ENCODE assay signal across 18 cellular contexts in genomic region chr12:14450479-14450878, GRCh38.
DNase-seq lines count a peak whose midpoint lies in the region; ATAC-seq, FAIRE-seq and TF ChIP-seq lines count a peak whose summit lies in the region.
"Had no signal": no experiment of that assay in that cellular context is flagged by ENCODE, and none has a peak within 500 bp of the region (broad histone marks: within the 10 kb centered on the region; RNA-seq: fewer than 3 reads in every experiment).

No MANE protein-coding gene starts in this region.

- H3K4me1 Mint-ChIP-seq in CD4-positive, alpha-beta T cell (ENCODE audit: low read depth), result peaks cover 76% of the 10 kb centered on the region

- intact Hi-C loops in CD4-positive, alpha-beta T cell (cut with DNase I, micrococcal nuclease), result no loop called here
- intact Hi-C loops in upper lobe of right lung (cut with DNase I), result no loop called here

- peaks cover 53% of the 10 kb centered on the region for H3K36me3 ChIP-seq in upper lobe of right lung

- CTCF ChIA-PET in CD4-positive, alpha-beta T cell (lab: Charles Lee), result no interaction called here

- no peaks in the 10 kb centered on the region for H3K27me3 Mint-ChIP-seq in CD4-positive, alpha-beta T cell
- H3K27me3 Mint-ChIP-seq: CD4-positive, CD25-positive, alpha-beta regulatory T cell had no signal

- H3K27ac ChIP-seq in CD4-positive, alpha-beta T cell (ENCODE audit: low read depth, low read length), result no peak overlapping the region
- no peak overlapping the region for H3K27ac ChIP-seq in caudate nucleus (ENCODE audit: low read depth, low read length)
- no peak overlapping the region for H3K27ac ChIP-seq in upper lobe of right lung

- H3K27ac Mint-ChIP-seq in CD4-positive, alpha-beta T cell, result peak overlapping the region; percentile 65

- no peaks in the 10 kb centered on the region for H3K4me1 ChIP-seq in upper lobe of right lung

- H3K36me3 Mint-ChIP-seq in CD4-positive, alpha-beta T cell (ENCODE audit: low read depth), result peaks cover 99% of the 10 kb centered on the region

- no peak for TF ChIP-seq CTCF in CD4-positive, alpha-beta T cell (IDR thresholded peaks at IDR 0.05)
- TF ChIP-seq CTCF in upper lobe of right lung (IDR thresholded peaks at IDR 0.05), result no peak

- no peaks in the 10 kb centered on the region for H3K9me3 Mint-ChIP-seq in CD4-positive, alpha-beta T cell

- H3K27me3 ChIP-seq in CD4-positive, alpha-beta T cell (ENCODE audit: control insufficient read depth, insufficient read depth, low read length), result no peaks in the 10 kb centered on the region
- H3K27me3 ChIP-seq in upper lobe of right lung, result no peaks in the 10 kb centered on the region
- H3K27me3 ChIP-seq: BE2C had no signal

- H3K4me3 Mint-ChIP-seq in CD4-positive, alpha-beta T cell, result no peak overlapping the region

- H3K4me3 ChIP-seq in upper lobe of right lung, result no peak overlapping the region
- H3K4me3 ChIP-seq: K562 had no signal

- ATAC-seq in CD4-positive, alpha-beta T cell (ENCODE audit: poor library complexity), result no peak
- ATAC-seq in left lobe of liver, result peak; percentile 70
- no peak for ATAC-seq in upper lobe of right lung
- ATAC-seq: K562 had no signal

- FAIRE-seq in colon (lab: Jason Lieb, UNC), result peak; percentile 61
- FAIRE-seq: GM12892, GM18507, K562 had no signal

- POLR2A ChIA-PET in CD4-positive, alpha-beta T cell (lab: Charles Lee), result no interaction called here

- DNase-seq in CD4-positive, alpha-beta T cell, result no peak
- DNase-seq in left lobe of liver (ENCODE audit: low spot score), result no peak
- DNase-seq in caudate nucleus (lab: John Stamatoyannopoulos, UW), result no peak
- DNase-seq in upper lobe of right lung, result no peak
- no peak for DNase-seq in NCI-H2196 treated with DMSO at 0.1 percent for 48 hours (lab: John Stamatoyannopoulos, UW; ENCODE audit: unreplicated experiment)
- DNase-seq: BE2C; C1 segment of cervical spinal cord; CD4-positive, CD25-positive, alpha-beta regulatory T cell; DMS153; DMS79; GDM1; GOT3; H7; IMR-90 had no signal

- no peaks in the 10 kb centered on the region for H3K9me3 ChIP-seq in CD4-positive, alpha-beta T cell (ENCODE audit: control insufficient read depth, low read length)
- H3K9me3 ChIP-seq in upper lobe of right lung, result no peaks in the 10 kb centered on the region
- H3K9me3 ChIP-seq: BE2C had no signal
